ENCODE assay signal across 21 cellular contexts in genomic region chr5:142857405-142857804, GRCh38.
DNase-seq lines count a peak whose midpoint lies in the region; FAIRE-seq and TF ChIP-seq lines count a peak whose summit lies in the region.
"Had no signal": no experiment of that assay in that cellular context is flagged by ENCODE, and none has a peak within 500 bp of the region (broad histone marks: within the 10 kb centered on the region; RNA-seq: fewer than 3 reads in every experiment).

No MANE protein-coding gene starts in this region.

- FAIRE-seq in small intestine (lab: Jason Lieb, UNC) (no peak), frontal cortex (lab: Jason Lieb, UNC) (no peak)
- FAIRE-seq: TTC549 had no signal

- no peaks in the 10 kb centered on the region for H3K79me2 ChIP-seq in mammary epithelial cell (ENCODE audit: insufficient read depth, low read length)

- H3K9me3 ChIP-seq in mammary epithelial cell (replicated peaks; ENCODE audit: insufficient read depth, low read length) (no peaks in the 10 kb centered on the region), small intestine (ENCODE audit: control insufficient read depth, low read depth) (no peaks in the 10 kb centered on the region)
- H3K9me3 ChIP-seq: adrenal gland, BE2C, heart right ventricle had no signal

- no peak overlapping the region for H3K27ac ChIP-seq in mammary epithelial cell (ENCODE audit: insufficient read depth, low read depth, low read length)
- peak overlapping the region in 1 of 2 donors; percentile 72 for H3K27ac ChIP-seq in small intestine (ENCODE audit: low read depth in 1 of 2, low read length in 1 of 2)
- no peak overlapping the region for H3K27ac ChIP-seq in brain microvascular endothelial cell
- H3K27ac ChIP-seq: SK-N-MC had no signal

- H3K27me3 ChIP-seq in mammary epithelial cell (ENCODE audit: insufficient read depth, low read length) (no peaks in the 10 kb centered on the region), small intestine (ENCODE audit: control insufficient read depth in 2 of 2, insufficient read depth in 2 of 2, low read length in 2 of 2) (no peaks in the 10 kb centered on the region), brain microvascular endothelial cell (replicated peaks) (no peaks in the 10 kb centered on the region)
- H3K27me3 ChIP-seq: adrenal gland, BE2C, heart right ventricle had no signal

- CTCF ChIA-PET in mammary epithelial cell (lab: Charles Lee; ENCODE audit: low non-redundant PET): no interaction called here

- dilution Hi-C loops in mammary epithelial cell (cut with HindIII; ENCODE audit: low sequenced_read_pairs): no loop called here

- H3K4me2 ChIP-seq in mammary epithelial cell (ENCODE audit: insufficient read depth, low read depth, low read length): peak overlapping the region; percentile 60

- no peak for TF ChIP-seq CTCF in LNCaP clone FGC (IDR thresholded peaks at IDR 0.05; ENCODE audit: control insufficient read depth, extremely low read depth, insufficient read depth)
- no peak for TF ChIP-seq CTCF in mammary epithelial cell (conservative IDR thresholded peaks at IDR 0.05 in 1 of 2, IDR thresholded peaks at IDR 0.05 in 1 of 2; ENCODE audit: extremely low read depth in 1 of 2, insufficient read depth in 1 of 2, low read depth in 1 of 2, low read length in 2 of 2)
- no peak for TF ChIP-seq CTCF in brain microvascular endothelial cell (IDR thresholded peaks at IDR 0.05; ENCODE audit: low read depth, low read length, missing control alignments)

- no peak overlapping the region for H3K9ac ChIP-seq in mammary epithelial cell (ENCODE audit: insufficient read depth, low read length)

- in situ Hi-C loops in mammary epithelial cell (cut with MboI; ENCODE audit: low sequenced_read_pairs in 2 of 2): no loop called here
- in situ Hi-C loops in brain microvascular endothelial cell (cut with HindIII; ENCODE audit: low pct_ligation_motif_present, low sequenced_read_pairs): no loop called here

- no peaks in the 10 kb centered on the region for H4K20me1 ChIP-seq in mammary epithelial cell (ENCODE audit: insufficient read depth, low read length)

- no TSS peak for BruUV-seq in mammary epithelial cell (replicated peaks; lab: Mats Ljungman, UMichigan)

- H3K4me1 ChIP-seq in mammary epithelial cell (ENCODE audit: insufficient read depth, low read length) (peaks cover 4% of the 10 kb centered on the region), small intestine (ENCODE audit: control insufficient read depth in 2 of 2, insufficient read depth in 1 of 2, low read depth in 1 of 2, low read length in 1 of 2) (peaks cover 10 to 18% of the 10 kb centered on the region in 2 donors)
- H3K4me1 ChIP-seq: BE2C had no signal

- 13% methylated on average over 4 of the region's 4 CpGs for WGBS in mammary epithelial cell (ENCODE audit: low coverage, missing lambda C conversion rate)
- 4 to 43% (median 16%) methylated on average over 4 of the region's 4 CpGs for WGBS in small intestine, 3 donors

- H3K4me3 ChIP-seq in LNCaP clone FGC (ENCODE audit: low read depth, low read length): 0 out of 2 replicates have a peak overlapping the region, but pooled peaks have one; percentile 13
- H3K4me3 ChIP-seq in mammary epithelial cell (replicated peaks in 1 of 3; ENCODE audit: insufficient read depth in 1 of 3, low read depth in 2 of 3, low read length in 3 of 3): no peak overlapping the region
- H3K4me3 ChIP-seq in small intestine (ENCODE audit: low read depth in 1 of 2, low read length in 2 of 2): no peak overlapping the region
- H3K4me3 ChIP-seq in brain microvascular endothelial cell (ENCODE audit: low read depth, low read length): no peak overlapping the region
- H3K4me3 ChIP-seq: adrenal gland, heart right ventricle, SK-N-MC had no signal

- peak overlapping the region; percentile 37 for H2AFZ ChIP-seq in mammary epithelial cell (ENCODE audit: low read depth, low read length)

- H3K36me3 ChIP-seq in mammary epithelial cell (ENCODE audit: insufficient read depth, low read length) (no peaks in the 10 kb centered on the region), small intestine (ENCODE audit: control insufficient read depth in 2 of 2, insufficient read depth in 2 of 2, low read length in 2 of 2) (no peaks in the 10 kb centered on the region), brain microvascular endothelial cell (replicated peaks) (no peaks in the 10 kb centered on the region)
- H3K36me3 ChIP-seq: adrenal gland, BE2C, heart right ventricle had no signal

- intact Hi-C loops in mammary epithelial cell (cut with micrococcal nuclease): no loop called here

- no peak for DNase-seq in LNCaP clone FGC (ENCODE audit: low read depth)
- DNase-seq in mammary epithelial cell: peak; percentile 51
- peak; percentile 55 for DNase-seq in kidney glomerular epithelial cell (lab: John Stamatoyannopoulos, UW)
- DNase-seq in small intestine: peak; percentile 59
- DNase-seq in brain microvascular endothelial cell: no peak
- no peak for DNase-seq in amygdala (lab: John Stamatoyannopoulos, UW)
- DNase-seq in frontal cortex (ENCODE audit: low spot score in 2 of 2): no peak
- no peak for DNase-seq in stimulated activated CD4-positive, alpha-beta T cell treated with anti-CD3 and anti-CD28 coated beads, Interleukin-4, amount 100 ng/mL, for 1 hour
- DNase-seq: activated CD4-positive, alpha-beta memory T cell treated with anti-CD3 and anti-CD28 coated beads for 36 hours; activated T-cell treated with anti-CD3 and anti-CD28 coated beads, Interleukin-2, amount 50 U/mL, for 48 hours; adrenal gland; BE2C; DMS79 treated with DMSO at 0.1 percent for 48 hours; erythroblast; heart right ventricle; Kasumi-1; naive B cell; NCI-H1694; NCI-H446 treated with DMSO at 0.1 percent for 48 hours had no signal

Comparison
In these comparisons a context has a peak if more than half of its experiments do, and no peak if none do; other contexts are left out.
1. DNase-seq: peak in mammary epithelial cell (single experiment), kidney glomerular epithelial cell (single experiment) and small intestine (single experiment); none in LNCaP clone FGC (single experiment), brain microvascular endothelial cell (single experiment), amygdala (0 of 56), frontal cortex (0 of 2) and stimulated activated CD4-positive, alpha-beta T cell treated with anti-CD3 and anti-CD28 coated beads, Interleukin-4, amount 100 ng/mL, for 1 hour (single experiment).